Comparison of ENCODE assay signal across 8 cellular contexts in the genomic region with DNA sequence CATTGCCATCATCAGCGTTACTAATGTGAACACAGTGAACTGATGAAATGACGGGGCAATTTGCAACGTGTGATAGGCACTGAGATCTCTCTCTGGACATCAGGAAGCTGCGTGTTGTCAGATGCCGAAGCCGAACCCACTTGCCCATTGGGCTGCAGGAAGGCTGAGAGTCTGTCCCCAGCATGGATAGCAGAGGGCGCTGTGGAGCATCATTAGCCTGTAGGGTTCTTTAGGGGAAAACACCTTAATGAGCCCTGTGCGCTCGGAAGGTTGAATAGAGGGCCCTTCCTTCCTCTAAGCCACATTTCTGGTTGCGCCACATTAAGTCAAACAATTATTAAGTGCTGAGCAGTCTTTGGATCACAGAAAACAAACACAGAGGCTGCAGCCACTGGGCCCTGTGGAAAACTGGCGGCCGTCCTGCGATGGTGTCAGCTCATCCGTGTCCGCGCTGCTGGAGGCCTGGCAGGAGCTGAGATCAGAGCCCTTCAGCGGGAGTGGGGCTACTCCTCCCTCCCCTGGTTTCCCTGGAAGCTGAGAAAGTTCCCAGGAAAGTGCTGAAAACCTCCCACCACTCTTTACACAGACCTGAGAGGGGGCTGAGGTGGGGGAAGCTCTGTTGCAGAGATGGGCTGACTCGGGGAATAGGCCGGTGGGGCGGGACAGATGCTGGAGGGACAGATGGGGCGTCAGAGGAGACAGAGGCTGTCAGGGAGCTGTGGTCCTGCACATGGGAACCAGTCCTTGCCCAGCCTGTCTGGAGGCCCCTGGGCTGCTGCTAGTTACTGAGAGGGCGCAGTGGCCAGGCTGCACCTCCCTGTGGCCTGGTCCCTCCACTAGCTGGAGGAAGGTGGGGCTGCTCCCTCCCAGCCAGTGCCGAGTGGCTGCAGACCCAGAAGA.
DNase-seq lines count a peak whose midpoint lies in the region; ATAC-seq, FAIRE-seq and TF ChIP-seq lines count a peak whose summit lies in the region.

No MANE protein-coding gene starts in this region.

- ATAC-seq in HG03045 (IDR thresholded peaks at IDR 0.05; ENCODE audit: unreplicated experiment) (no peak), HG03439 (IDR thresholded peaks at IDR 0.05; ENCODE audit: unreplicated experiment) (no peak)

- DNase-seq in GM19239 (ENCODE audit: insufficient read length, low spot score), result peak; percentile 46
- DNase-seq in NCI-H2171 treated with DMSO at 0.1 percent for 48 hours (lab: John Stamatoyannopoulos, UW), result peak; percentile 23
- DNase-seq in activated CD4-positive, CD25-positive, alpha-beta regulatory T cell (lab: John Stamatoyannopoulos, UW), result peak; percentile 69 to 74 (median 70)
- DNase-seq in cardiac fibroblast (ENCODE audit: low read depth in 2 of 2), result peak; percentile 49 to 50
- DNase-seq in kidney glomerular epithelial cell (lab: John Stamatoyannopoulos, UW), result peak; percentile 88
- DNase-seq in stimulated activated CD4-positive, alpha-beta T cell treated with anti-CD3 and anti-CD28 coated beads, Interleukin-2, amount 100 ng/mL, for 48 hours, result peak; percentile 79 to 82

- H3K4me3 ChIP-seq in cardiac fibroblast (replicated peaks in 1 of 2; ENCODE audit: low read depth in 2 of 2, low read length in 2 of 2), result no peak overlapping the region

- peak; percentile 60 for TF ChIP-seq CTCF in cardiac fibroblast (IDR thresholded peaks at IDR 0.05; ENCODE audit: low read depth, low read length)

- peak; percentile 11 for FAIRE-seq in GM19239 (lab: Jason Lieb, UNC)

Comparison
In these comparisons a context has a peak if more than half of its experiments do, and no peak if none do; other contexts are left out.
1. DNase-seq: peak in every context shown above with its lines; median percentile 88 in kidney glomerular epithelial cell; 80 in stimulated activated CD4-positive, alpha-beta T cell treated with anti-CD3 and anti-CD28 coated beads, Interleukin-2, amount 100 ng/mL, for 48 hours; 70 in activated CD4-positive, CD25-positive, alpha-beta regulatory T cell; 50 in cardiac fibroblast; 46 in GM19239; 23 in NCI-H2171 treated with DMSO at 0.1 percent for 48 hours.